Comparison of ENCODE assay signal across 8 cellular contexts in genomic region chr1:153985984-153986761, GRCh38. TPM values are rescaled to one million over a fixed set of nuclear protein-coding genes. Genes with fewer than 3 reads are reported as not detected.
DNase-seq lines count a peak whose midpoint lies in the region; ATAC-seq, FAIRE-seq and TF ChIP-seq lines count a peak whose summit lies in the region.

RAB13 (minus strand) TSS chr1:153986339; CDS start chr1:153986236, 103 bp downstream.

- H3K9me3 Mint-ChIP-seq in chondrocyte (ENCODE audit: low read depth) (no peaks in the 10 kb centered on the region), immature natural killer cell (no peaks in the 10 kb centered on the region)

- H3K27ac Mint-ChIP-seq in chondrocyte (ENCODE audit: unreplicated experiment), result peak within 1 kb of the TSS; percentile 96
- peak within 1 kb of the TSS; percentile 69 to 89 (median 84) for H3K27ac Mint-ChIP-seq in immature natural killer cell

- 0 out of 2 replicates have a peak within 1 kb of the TSS, but pooled peaks have one; percentile 36 for H3K27ac ChIP-seq in PC-9

- TF ChIP-seq CTCF in PC-9 (conservative IDR thresholded peaks at IDR 0.05), result no peak
- TF ChIP-seq CTCF in chondrocyte (IDR thresholded peaks at IDR 0.05), result no peak

- H3K36me3 Mint-ChIP-seq in chondrocyte (ENCODE audit: low read depth) (peaks cover 13% of the 10 kb centered on the region), immature natural killer cell (peaks cover 1 to 5% (median 2%) of the 10 kb centered on the region in 3 donors)

- POLR2A ChIA-PET in PC-9 (lab: Charles Lee; ENCODE audit: unreplicated experiment), result interaction anchor here (0.5 kb wide), 3 partner anchors 19 to 300 kb away, joined by 4 to 11 read pairs (median 5); no protein-coding TSS in a partner anchor

- peaks cover 35% of the 10 kb centered on the region for H3K4me1 Mint-ChIP-seq in chondrocyte (ENCODE audit: low read depth)
- peaks cover 23 to 28% of the 10 kb centered on the region in 2 donors for H3K4me1 Mint-ChIP-seq in immature natural killer cell

- no peak for FAIRE-seq in HTR-8/SVneo (lab: Jason Lieb, UNC)

- no TSS peak for BruUV-seq in PC-9 (replicated peaks; lab: Mats Ljungman, UMichigan)

- H3K9me2 ChIP-seq in PC-9 (ENCODE audit: insufficient read depth), result no peaks in the 10 kb centered on the region

- no peaks in the 10 kb centered on the region for H3K27me3 ChIP-seq in PC-9 (ENCODE audit: insufficient read depth, low read depth)
- no peaks in the 10 kb centered on the region for H3K27me3 ChIP-seq in skeletal muscle satellite cell (ENCODE audit: control insufficient read depth, insufficient read depth, low read length)

- ATAC-seq in GM21576 (IDR thresholded peaks at IDR 0.05; ENCODE audit: unreplicated experiment), result no peak

- H3K27me3 Mint-ChIP-seq in chondrocyte (ENCODE audit: low read depth) (no peaks in the 10 kb centered on the region), immature natural killer cell (ENCODE audit: low read depth in 3 of 3) (peaks cover 15 to 22% (median 16%) of the 10 kb centered on the region in 3 donors)

- H3K4me3 ChIP-seq in PC-9, result peak within 1 kb of the TSS; percentile 72
- peak within 1 kb of the TSS; percentile 81 for H3K4me3 ChIP-seq in skeletal muscle satellite cell (ENCODE audit: low read length)

- H3F3A ChIP-seq in PC-9 (ENCODE audit: insufficient read depth, low read depth), result peaks cover 14% of the 10 kb centered on the region; the same call in 1 of the 2 replicates

- CTCF ChIA-PET in PC-9 (lab: Charles Lee), result interaction anchor here (0.6 to 1.4 kb wide), 5 partner anchors 23 to 201 kb away, joined by 3 to 8 read pairs (median 4); partner anchors contain the start of gene SLC39A1

- H3K4me1 ChIP-seq in PC-9 (replicated peaks; ENCODE audit: insufficient read depth) (peaks cover 15% of the 10 kb centered on the region), skeletal muscle satellite cell (ENCODE audit: control insufficient read depth, insufficient read depth, low read length) (peaks cover 20% of the 10 kb centered on the region)

- intact Hi-C loops in PC-9 (cut with micrococcal nuclease; ENCODE audit: unreplicated experiment), result loop anchor here (1.0 to 5.0 kb wide), 10 partner anchors 19 to 634 kb away; partner anchors contain the start of genes CREB3L4, ILF2, S100A2 and SLC27A3

- peak; percentile 65 for DNase-seq in COR-L47 (lab: John Stamatoyannopoulos, UW)
- peak; percentile 75 for DNase-seq in HTR-8/SVneo (ENCODE audit: insufficient read length, low spot score)
- peak; percentile 66 to 76 for DNase-seq in PC-9
- DNase-seq in chondrocyte (ENCODE audit: low spot score), result no peak
- DNase-seq in immature natural killer cell, result no peak
- no peak for DNase-seq in activated gamma-delta T cell (lab: John Stamatoyannopoulos, UW)

- peaks cover 9% of the 10 kb centered on the region for H3K79me2 ChIP-seq in PC-9 (ENCODE audit: low read depth)

- H3K9ac ChIP-seq in skeletal muscle satellite cell (ENCODE audit: low read depth, low read length), result peak within 1 kb of the TSS; percentile 87

- H3K4me3 Mint-ChIP-seq in chondrocyte (ENCODE audit: unreplicated experiment) (peak within 1 kb of the TSS; percentile 96), immature natural killer cell (peak within 1 kb of the TSS; percentile 2 to 70 (median 40))

- H3K4me2 ChIP-seq in PC-9 (peak within 1 kb of the TSS; percentile 96), skeletal muscle satellite cell (ENCODE audit: low read length) (peak within 1 kb of the TSS; percentile 94)

- H2AFZ ChIP-seq in PC-9, result peak within 1 kb of the TSS; percentile 93

- no peaks in the 10 kb centered on the region for H4K20me1 ChIP-seq in PC-9 (ENCODE audit: insufficient read depth)

- H3K36me3 ChIP-seq in PC-9 (ENCODE audit: low read depth), result peaks cover 2% of the 10 kb centered on the region; the same call in 1 of the 2 replicates
- H3K36me3 ChIP-seq in skeletal muscle satellite cell (ENCODE audit: insufficient read depth, low read length), result peaks cover 20% of the 10 kb centered on the region

- no peaks in the 10 kb centered on the region for H3K9me3 ChIP-seq in PC-9 (ENCODE audit: insufficient read depth, low read depth)
- no peaks in the 10 kb centered on the region for H3K9me3 ChIP-seq in skeletal muscle satellite cell (replicated peaks; ENCODE audit: low read length)

RNA-seq across cellular contexts. Expression of gene RAB13, which starts in this region (rescaled TPM):
- total RNA-seq in PC-9 (2021) (69.9 and 73.6 TPM in 2 replicates), chondrocyte (111 to 137 TPM (median 116 TPM) in 3 replicates)
- not detected for polyA plus RNA-seq in immature natural killer cell
- 76.6 and 80.2 TPM in 2 replicates for total RNA-seq in skeletal muscle satellite cell (2012; rRNA removed)

Comparison
In these comparisons a context has a peak if more than half of its experiments do, and no peak if none do; other contexts are left out.
1. DNase-seq: peak in COR-L47 (single experiment), HTR-8/SVneo (single experiment) and PC-9 (2 of 2); none in chondrocyte (single experiment), immature natural killer cell (0 of 3) and activated gamma-delta T cell (single experiment).